Comparison of ENCODE assay signal across 13 cellular contexts in the genomic region with DNA sequence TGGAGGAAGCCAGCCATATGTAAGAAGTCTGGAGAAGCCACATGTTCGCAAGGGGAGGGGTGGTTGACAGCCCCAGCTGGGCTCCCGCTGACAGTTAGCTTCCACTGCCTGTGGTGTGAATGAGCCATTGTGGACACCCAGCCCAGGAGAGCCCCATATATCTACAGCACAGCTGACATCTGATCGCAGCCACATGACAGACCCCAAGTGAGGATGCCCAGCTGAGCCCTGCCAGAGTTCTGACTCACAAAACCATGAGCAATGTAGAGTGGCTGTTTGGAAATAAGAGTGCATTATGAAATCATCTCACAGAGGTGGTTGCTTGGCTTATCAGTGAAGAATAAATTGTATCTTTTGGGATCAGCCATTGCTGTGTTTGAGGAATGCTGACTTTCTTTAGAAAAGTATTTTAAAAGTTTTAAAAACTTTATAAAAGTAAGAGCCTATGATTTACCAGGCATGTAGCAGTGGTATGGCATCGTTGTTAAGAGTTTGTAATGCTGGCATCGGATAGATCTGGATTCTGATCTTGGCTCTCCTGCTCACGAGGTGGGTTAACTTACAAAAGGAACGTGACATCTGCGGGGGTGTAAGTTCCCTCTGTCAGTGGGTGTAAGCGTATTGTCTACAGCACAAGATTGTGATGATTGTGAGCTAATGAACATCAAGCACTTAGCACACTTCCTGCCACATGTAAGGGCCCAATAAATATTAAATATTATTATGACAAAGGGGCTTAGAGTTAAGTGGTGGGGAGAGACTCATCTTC. TPM values are rescaled to one million over a fixed set of nuclear protein-coding genes. Genes with fewer than 3 reads are reported as not detected.
DNase-seq lines count a peak whose midpoint lies in the region; ATAC-seq and TF ChIP-seq lines count a peak whose summit lies in the region.
"Had no signal": no experiment of that assay in that cellular context is flagged by ENCODE, and none has a peak within 500 bp of the region (broad histone marks: within the 10 kb centered on the region; RNA-seq: fewer than 3 reads in every experiment).

No MANE protein-coding gene starts in this region.

- peaks cover 27% of the 10 kb centered on the region for H3K4me1 Mint-ChIP-seq in GM23338
- H3K4me1 Mint-ChIP-seq: activated CD4-positive, alpha-beta memory T cell treated with anti-CD3 and anti-CD28 coated beads, Interleukin-2, amount 10 ng/mL, durations not matched to agents 7 days and 5 days had no signal

- H3K27ac ChIP-seq in GM23338 (ENCODE audit: low read depth) = no peak overlapping the region
- H3K27ac ChIP-seq: heart right ventricle, SJSA1 had no signal

- peaks cover 21% of the 10 kb centered on the region for H3K4me1 ChIP-seq in GM23338 (ENCODE audit: insufficient read depth)
- H3K4me1 ChIP-seq: SJSA1 had no signal

- no peaks in the 10 kb centered on the region for H3F3A ChIP-seq in GM23338 (replicated peaks; ENCODE audit: low read depth)

- no peak overlapping the region for H3K4me3 ChIP-seq in GM23338
- H3K4me3 ChIP-seq: heart right ventricle, SJSA1 had no signal

- H3K9me2 ChIP-seq in GM23338 (ENCODE audit: insufficient read depth) = peaks cover 4% of the 10 kb centered on the region; the same call in 1 of the 2 replicates

- H2AFZ ChIP-seq in GM23338 = no peak overlapping the region

- DNase-seq in EL (peak; percentile 55), NCI-H69 (lab: John Stamatoyannopoulos, UW) (peak; percentile 48), fibroblast of gingiva (ENCODE audit: low read depth) (peak; percentile 52), pons (ENCODE audit: low spot score) (peak; percentile 93), GM23338 (ENCODE audit: low spot score) (no peak), NCI-H1436 treated with DMSO at 0.1 percent for 48 hours (lab: John Stamatoyannopoulos, UW) (no peak), GF-D8 (lab: John Stamatoyannopoulos, UW) (no peak)
- DNase-seq: activated CD4-positive, alpha-beta memory T cell treated with anti-CD3 and anti-CD28 coated beads, Interleukin-2, amount 10 ng/mL, durations not matched to agents 7 days and 5 days; aorta; GDM1; heart right ventricle had no signal

- H3K27ac Mint-ChIP-seq in GM23338 = no peak overlapping the region
- H3K27ac Mint-ChIP-seq: activated CD4-positive, alpha-beta memory T cell treated with anti-CD3 and anti-CD28 coated beads, Interleukin-2, amount 10 ng/mL, durations not matched to agents 7 days and 5 days had no signal

- no peak for ATAC-seq in HG03469 (IDR thresholded peaks at IDR 0.05; ENCODE audit: unreplicated experiment)
- no peak for ATAC-seq in GM23338

- peaks cover 2% of the 10 kb centered on the region for H3K27me3 Mint-ChIP-seq in GM23338 (ENCODE audit: insufficient read depth, low read depth, poor library complexity)

- no peak for TF ChIP-seq CTCF in GM23338 (conservative IDR thresholded peaks at IDR 0.05; ENCODE audit: low read depth in 2 of 2)

- no peaks in the 10 kb centered on the region for H3K79me2 ChIP-seq in GM23338 (replicated peaks; ENCODE audit: insufficient read depth)

- H3K36me3 ChIP-seq in GM23338 (ENCODE audit: insufficient read depth) = no peaks in the 10 kb centered on the region
- H3K36me3 ChIP-seq: heart right ventricle, SJSA1 had no signal

- H3K27me3 ChIP-seq in GM23338 (ENCODE audit: insufficient read depth) = no peaks in the 10 kb centered on the region

- H3K4me2 ChIP-seq in GM23338 = no peak overlapping the region

- H3K4me3 Mint-ChIP-seq in GM23338 = no peak overlapping the region
- H3K4me3 Mint-ChIP-seq: activated CD4-positive, alpha-beta memory T cell treated with anti-CD3 and anti-CD28 coated beads, Interleukin-2, amount 10 ng/mL, durations not matched to agents 7 days and 5 days had no signal

- 0 out of 2 replicates have a peak, but pooled peaks cover 6% of the 10 kb centered on the region for H4K20me1 ChIP-seq in GM23338 (replicated peaks; ENCODE audit: insufficient read depth)

- no peaks in the 10 kb centered on the region for H3K9me3 Mint-ChIP-seq in GM23338
- H3K9me3 Mint-ChIP-seq: activated CD4-positive, alpha-beta memory T cell treated with anti-CD3 and anti-CD28 coated beads, Interleukin-2, amount 10 ng/mL, durations not matched to agents 7 days and 5 days had no signal

- H3K36me3 Mint-ChIP-seq in GM23338 (ENCODE audit: low read depth) = no peaks in the 10 kb centered on the region

TF ChIP-seq in GM23338, 12 proteins besides CTCF, POLR2A, EP300 and RAD21 (continues in another document):
- TF ChIP-seq ZNF331 (CRISPR knock-in tag; IDR thresholded peaks at IDR 0.05; ENCODE audit: low read depth) (no peak), POLR2AphosphoS5 (IDR thresholded peaks at IDR 0.05; ENCODE audit: low read depth) (no peak), EZH2phosphoT487 (IDR thresholded peaks at IDR 0.05; ENCODE audit: unreplicated experiment) (no peak), NANOG (IDR thresholded peaks at IDR 0.05; ENCODE audit: borderline replicate concordance) (no peak), ZNF462 (CRISPR knock-in tag; IDR thresholded peaks at IDR 0.05) (no peak), JUNB (IDR thresholded peaks at IDR 0.05; ENCODE audit: unreplicated experiment) (no peak), CREB1 (CRISPR knock-in tag; IDR thresholded peaks at IDR 0.05; ENCODE audit: low read depth) (no peak), EZH2 (IDR thresholded peaks at IDR 0.05; ENCODE audit: low read depth, unreplicated experiment) (no peak)

RNA-seq across cellular contexts. Expression of gene CFAP61, which starts 24.1 kb away (rescaled TPM):
- not detected in 2 replicates for total RNA-seq in GM23338 (2014; rRNA removed; shearing (Covaris generic))
- 0.21 TPM in 1 of 2 replicates, not detected in the other for polyA plus RNA-seq in GM23338 (2016; fragmentation: Nextera tagmentation; extraction: Ambion mirVana)
- total RNA-seq: activated CD4-positive, alpha-beta memory T cell treated with anti-CD3 and anti-CD28 coated beads, Interleukin-2, amount 10 ng/mL, durations not matched to agents 7 days and 5 days; SJSA1 had no signal

RNA-seq across cellular contexts. Expression of gene CRNKL1, which starts 24.2 kb away (rescaled TPM):
- total RNA-seq in GM23338 (2014; rRNA removed; shearing (Covaris generic)) = 24.2 and 25.9 TPM in 2 replicates
- 20.7 and 27.2 TPM in 2 replicates for polyA plus RNA-seq in GM23338 (2016; fragmentation: Nextera tagmentation; extraction: Ambion mirVana)

RNA-seq across cellular contexts. Expression of gene NAA20, which starts 59.3 kb away (rescaled TPM):
- total RNA-seq in GM23338 (2014; rRNA removed; shearing (Covaris generic)) = 28.7 and 29.4 TPM in 2 replicates
- 117 and 127 TPM in 2 replicates for polyA plus RNA-seq in GM23338 (2016; fragmentation: Nextera tagmentation; extraction: Ambion mirVana)

Comparison
In these comparisons a context has a peak if more than half of its experiments do, and no peak if none do; other contexts are left out.
1. DNase-seq: peak in EL (single experiment), NCI-H69 (single experiment), fibroblast of gingiva (single experiment) and pons (single experiment); none in GM23338 (single experiment), NCI-H1436 treated with DMSO at 0.1 percent for 48 hours (single experiment) and GF-D8 (single experiment).